18 cellular contexts compared by ENCODE assay signal in the genomic region with DNA sequence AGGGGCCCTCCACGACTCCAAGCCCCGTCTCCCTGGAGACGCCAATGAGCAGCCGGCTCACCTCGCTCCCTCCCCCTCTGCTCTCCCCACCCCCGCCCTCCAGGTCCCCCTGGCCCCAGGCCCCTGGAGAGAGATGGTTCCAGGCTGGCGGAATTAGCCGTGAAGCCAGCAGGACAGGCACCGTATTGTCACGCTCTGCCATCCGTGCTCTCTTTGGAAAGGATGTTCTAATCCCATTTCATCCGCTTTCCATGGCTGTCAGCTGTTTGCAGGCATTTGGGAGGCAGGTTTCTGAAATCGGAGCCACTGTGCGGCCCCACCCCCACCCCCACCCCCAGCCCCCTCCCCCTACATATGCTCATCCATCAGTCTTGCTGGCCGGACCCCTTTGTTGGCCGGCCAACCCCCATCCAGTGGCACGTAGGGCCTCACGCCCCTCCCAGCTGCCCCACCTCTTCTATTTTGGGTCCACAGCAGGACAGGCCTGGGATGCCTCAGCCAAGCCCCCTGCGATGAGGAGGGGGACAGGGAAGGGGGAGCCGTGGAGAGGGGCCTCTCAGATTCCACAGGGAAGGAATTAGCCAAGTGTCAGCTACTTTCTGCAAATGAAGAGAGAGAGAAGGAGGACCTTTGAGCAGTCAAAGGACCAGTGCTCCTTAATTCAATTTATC. TPM values are rescaled to one million over a fixed set of nuclear protein-coding genes. Genes with fewer than 3 reads are reported as not detected.
DNase-seq lines count a peak whose midpoint lies in the region; FAIRE-seq and TF ChIP-seq lines count a peak whose summit lies in the region.
"Had no signal": no experiment of that assay in that cellular context is flagged by ENCODE, and none has a peak within 500 bp of the region (broad histone marks: within the 10 kb centered on the region; RNA-seq: fewer than 3 reads in every experiment).

No MANE protein-coding gene starts in this region.

- H3K27me3 Mint-ChIP-seq in mesothelial cell of epicardium (ENCODE audit: low read depth): no peaks in the 10 kb centered on the region

- TF ChIP-seq POLR2A in H1 (IDR thresholded peaks at IDR 0.05; ENCODE audit: control extremely low read depth in 1 of 2, low read depth in 2 of 2, low read length in 2 of 2): no peak

- no peak overlapping the region; the same call in 1 of the 2 replicates for H3K18ac ChIP-seq in H1 (ENCODE audit: extremely low read depth, low read length)

- H3K79me1 ChIP-seq in H1 (ENCODE audit: low read depth, low read length): peaks cover 5% of the 10 kb centered on the region; the same call in 1 of the 2 replicates

- peak in 1 of 2 donors; percentile 83 for DNase-seq in cardiac muscle cell (ENCODE audit: low read depth in 1 of 2, low spot score in 1 of 2)
- no peak for DNase-seq in cardiac septum (ENCODE audit: low spot score)
- DNase-seq in H1 (ENCODE audit: low read depth in 1 of 2, low spot score in 2 of 2): peak; percentile 62 to 78
- no peak for DNase-seq in mesothelial cell of epicardium (ENCODE audit: low spot score in 2 of 2, unreplicated experiment in 2 of 2)
- DNase-seq in activated CD4-positive, alpha-beta T cell treated with anti-CD3 and anti-CD28 coated beads, Interleukin-2, amount 50 U/mL, for 1 hour: no peak
- DNase-seq in activated gamma-delta T cell (lab: John Stamatoyannopoulos, UW): no peak
- DNase-seq in UCSD-AML1 (lab: John Stamatoyannopoulos, UW; ENCODE audit: unreplicated experiment): no peak
- DNase-seq in NCI-H2081 treated with DMSO at 0.1 percent for 48 hours (lab: John Stamatoyannopoulos, UW): no peak
- DNase-seq: activated naive CD4-positive, alpha-beta T cell; brain microvascular endothelial cell; CD4-positive, CD25-positive, alpha-beta regulatory T cell; NCI-H526 treated with DMSO at 0.1 percent for 48 hours had no signal

- no peak overlapping the region for H3K9ac ChIP-seq in H1 (replicated peaks in 1 of 4; ENCODE audit: extremely low read depth in 1 of 4, low read depth in 3 of 4, low read length in 3 of 4)

- H3K9me3 Mint-ChIP-seq in mesothelial cell of epicardium: no peaks in the 10 kb centered on the region

- H2AK5ac ChIP-seq in H1 (ENCODE audit: low read depth, low read length): no peak overlapping the region

- POLR2A ChIA-PET in H1 (lab: Charles Lee; ENCODE audit: partially characterized antibody): interaction anchor here (0.6 to 2.1 kb wide), 8 partner anchors 10 to 68 kb away, joined by 3 to 7 read pairs (median 3); a partner anchor contains a TSS

- peaks cover 87% of the 10 kb centered on the region for H3K4me1 ChIP-seq in cardiac muscle cell (ENCODE audit: low read depth)
- H3K4me1 ChIP-seq in H1 (replicated peaks in 1 of 4; ENCODE audit: control insufficient read depth in 3 of 4, insufficient read depth in 4 of 4, low read length in 3 of 4): peaks cover 24 to 65% (median 40%) of the 10 kb centered on the region in 4 experiments
- H3K4me1 ChIP-seq: gastroesophageal sphincter had no signal

- H2BK120ac ChIP-seq in H1 (replicated peaks; ENCODE audit: low read depth, low read length): peak overlapping the region; percentile 75

- H2BK15ac ChIP-seq in H1 (ENCODE audit: low read length): no peak overlapping the region

- no peak overlapping the region for H3K4ac ChIP-seq in H1 (replicated peaks; ENCODE audit: insufficient read length, low read depth, low read length)

- peaks cover 55% of the 10 kb centered on the region for H3K4me1 Mint-ChIP-seq in mesothelial cell of epicardium
- H3K4me1 Mint-ChIP-seq: CD4-positive, CD25-positive, alpha-beta regulatory T cell had no signal

- peaks cover 4% of the 10 kb centered on the region; the same call in 1 of the 2 replicates for H3K23me2 ChIP-seq in H1 (ENCODE audit: low read depth, low read length)

- H2BK20ac ChIP-seq in H1 (ENCODE audit: low read length): peak overlapping the region; percentile 83; the same call in 1 of the 2 replicates

- H3K27ac Mint-ChIP-seq in mesothelial cell of epicardium: peak overlapping the region; percentile 96
- H3K27ac Mint-ChIP-seq: CD4-positive, CD25-positive, alpha-beta regulatory T cell had no signal

- no peak overlapping the region for H3K23ac ChIP-seq in H1 (ENCODE audit: insufficient read length)

- no peak overlapping the region for H2AFZ ChIP-seq in H1 (ENCODE audit: low read length)

- no peak overlapping the region for H4K8ac ChIP-seq in H1 (ENCODE audit: extremely low read depth, insufficient read depth, low read length)

- peak overlapping the region; percentile 93; the same call in 1 of the 2 replicates for H2BK12ac ChIP-seq in H1 (ENCODE audit: low read depth, low read length)

- H3K56ac ChIP-seq in H1 (replicated peaks; ENCODE audit: insufficient read length, low read depth, low read length): peak overlapping the region; percentile 43

- H3K27me3 ChIP-seq in cardiac muscle cell: no peaks in the 10 kb centered on the region
- H3K27me3 ChIP-seq in H1 (replicated peaks in 1 of 4; ENCODE audit: control insufficient read depth in 3 of 4, extremely low read depth in 1 of 4, insufficient read depth in 3 of 4, low read length in 3 of 4): no peaks in the 10 kb centered on the region; a peak in 1 of 7 replicates
- H3K27me3 ChIP-seq: brain microvascular endothelial cell had no signal

- H3K4me3 ChIP-seq in cardiac muscle cell (peak overlapping the region; percentile 16), H1 (ENCODE audit: extremely low read depth in 1 of 4, insufficient read depth in 2 of 4, low read depth in 3 of 4, low read length in 4 of 4) (peak overlapping the region in 3 of 4 experiments; percentile 1 to 48 (median 27); a peak in 4 of 8 replicates)
- H3K4me3 ChIP-seq: A549, gastroesophageal sphincter, GM12878 had no signal

- peak overlapping the region; percentile 27 for H4K91ac ChIP-seq in H1 (replicated peaks; ENCODE audit: insufficient read length, low read length)

- intact Hi-C loops in cardiac septum (cut with DNase I): no loop called here

- no peak overlapping the region for H3K14ac ChIP-seq in H1 (ENCODE audit: insufficient read length)

- FAIRE-seq in H1 (lab: Jason Lieb, UNC): no peak
- FAIRE-seq: A549, endometrium, GM12878 had no signal

- peaks cover 3 to 7% of the 10 kb centered on the region in 2 experiments; a peak in 2 of 4 replicates for H3K79me2 ChIP-seq in H1 (ENCODE audit: control insufficient read depth in 1 of 2, insufficient read depth in 2 of 2, low read length in 2 of 2)

- H3K27ac ChIP-seq in cardiac muscle cell (peak overlapping the region; percentile 99), H1 (ENCODE audit: low read depth, low read length) (peak overlapping the region; percentile 90; the same call in 1 of the 2 replicates)
- H3K27ac ChIP-seq: brain microvascular endothelial cell, gastroesophageal sphincter, HL-60 had no signal

- peak in 1 of 2 experiments; percentile 29; a peak in 1 of 3 replicates for TF ChIP-seq EP300 in H1 (IDR thresholded peaks at IDR 0.05; ENCODE audit: borderline replicate concordance in 1 of 2, low read depth in 2 of 2, low read length in 2 of 2)

- peaks cover 2% of the 10 kb centered on the region for H3K36me3 Mint-ChIP-seq in mesothelial cell of epicardium
- H3K36me3 Mint-ChIP-seq: CD4-positive, CD25-positive, alpha-beta regulatory T cell had no signal

- WGBS in H1 (ENCODE audit: extremely low coverage in 1 of 2, insufficient coverage in 1 of 2, insufficient read length in 1 of 2, insufficient replicate concordance in 2 of 2, low coverage in 1 of 2, low lambda C conversion rate in 2 of 2, missing lambda C conversion rate in 1 of 2), 2 experiments: 2% methylated on average over 11 of the region's 20 CpGs; no CpG with 5 or more reads in 1 of the 2 experiments

- H3K9me3 ChIP-seq in cardiac muscle cell (ENCODE audit: low read depth) (no peaks in the 10 kb centered on the region), H1 (ENCODE audit: insufficient read depth in 2 of 2, low read depth in 1 of 2, low read length in 1 of 2) (no peaks in the 10 kb centered on the region)
- H3K9me3 ChIP-seq: A549, gastroesophageal sphincter had no signal

- peak overlapping the region; percentile 76 for H4K5ac ChIP-seq in H1 (ENCODE audit: insufficient read length, low read depth, low read length)

- CTCF ChIA-PET in H1 (lab: Charles Lee; ENCODE audit: partially characterized antibody): interaction anchor here (0.7 to 1.9 kb wide), 7 partner anchors 27 to 386 kb away, joined by 3 to 8 read pairs (median 4); no protein-coding TSS in a partner anchor

- peak overlapping the region; percentile 66 to 81 for H3K4me2 ChIP-seq in H1 (ENCODE audit: insufficient read depth in 1 of 2, low read depth in 2 of 2, low read length in 2 of 2)
- H3K4me2 ChIP-seq: A549 had no signal

- no peaks in the 10 kb centered on the region for H4K20me1 ChIP-seq in H1 (replicated peaks in 1 of 2; ENCODE audit: control insufficient read depth in 1 of 2, insufficient read depth in 2 of 2, low read length in 2 of 2)

- peak overlapping the region; percentile 0 for H3K4me3 Mint-ChIP-seq in mesothelial cell of epicardium
- H3K4me3 Mint-ChIP-seq: CD4-positive, CD25-positive, alpha-beta regulatory T cell had no signal

- TF ChIP-seq RAD21 in H1 (IDR thresholded peaks at IDR 0.05 in 1 of 2, conservative IDR thresholded peaks at IDR 0.05 in 1 of 2; ENCODE audit: low read depth in 2 of 2, low read length in 2 of 2): no peak

- H3K36me3 ChIP-seq in cardiac muscle cell (no peaks in the 10 kb centered on the region), H1 (ENCODE audit: control insufficient read depth in 2 of 4, insufficient read depth in 4 of 4, low read length in 3 of 4) (no peaks in the 10 kb centered on the region; a peak in 2 of 8 replicates)
- H3K36me3 ChIP-seq: brain microvascular endothelial cell, gastroesophageal sphincter had no signal

- TF ChIP-seq CTCF in cardiac muscle cell (IDR thresholded peaks at IDR 0.05; ENCODE audit: low read depth, low read length) (no peak), H1 (IDR thresholded peaks at IDR 0.05; ENCODE audit: control extremely low read depth in 1 of 3, insufficient read depth in 1 of 3, low read depth in 1 of 3, low read length in 3 of 3) (no peak), mesothelial cell of epicardium (IDR thresholded peaks at IDR 0.05; ENCODE audit: unreplicated experiment) (no peak)

- H2BK5ac ChIP-seq in H1 (ENCODE audit: low read depth, low read length): peak overlapping the region; percentile 96; the same call in 1 of the 2 replicates

TF ChIP-seq in H1, 55 proteins besides CTCF, POLR2A, EP300 and RAD21 (continues in another document):
- no peak for TF ChIP-seq CBX8 (IDR thresholded peaks at IDR 0.05; ENCODE audit: borderline replicate concordance, low read depth, low read length)

RNA-seq across cellular contexts. Expression of a gene that starts 30.8 kb away (rescaled TPM):
- total RNA-seq in cardiac muscle cell: 36.8 and 46.8 TPM in 2 replicates
- 11.8 and 14.2 TPM in 2 replicates for polyA plus RNA-seq in cardiac muscle cell
- 3.0 TPM for total RNA-seq in cardiac septum
- 3.6 and 3.9 TPM in 2 replicates for total RNA-seq in H1 (2021; fragmentation: NEBNext Ultra II Directional; extraction: Animal tissue kit (Norgen Biotek cat#: 25700))
- polyA plus RNA-seq in H1 (2011; rRNA removed): 4.1 and 5.9 TPM in 2 replicates
- polyA plus RNA-seq in H1 (2011; cell fraction: cytosol; rRNA removed): 2.3 TPM
- 7.3 TPM for polyA plus RNA-seq in H1 (2011; cell fraction: nucleus; rRNA removed)
- 5.5 to 10.2 TPM (median 7.5 TPM) in 4 replicates for polyA plus RNA-seq in H1 (2012, experiment 1 of 2)
- polyA plus RNA-seq in H1 (2012, experiment 2 of 2): 3.6 TPM
- 2.6 TPM for polyA plus RNA-seq in H1 (2013, experiment 1 of 2)
- 2.0 TPM for polyA plus RNA-seq in H1 (2013, experiment 2 of 2)
- 6.8 and 8.4 TPM in 2 replicates for polyA minus RNA-seq in H1 (2011; rRNA and poly(A)+ RNA removed)
- 10.9 TPM for polyA minus RNA-seq in H1 (2011; cell fraction: cytosol; rRNA and poly(A)+ RNA removed)
- 13.8 TPM for polyA minus RNA-seq in H1 (2011; cell fraction: nucleus; rRNA and poly(A)+ RNA removed)
- total RNA-seq in mesothelial cell of epicardium: 29.7 to 33.2 TPM (median 31.8 TPM) in 3 replicates
- total RNA-seq: LHCN-M2 had no signal

Comparison
In these comparisons a context has a peak if more than half of its experiments do, and no peak if none do; other contexts are left out.
1. DNase-seq: peak in H1 (2 of 2); none in cardiac septum (single experiment), mesothelial cell of epicardium (0 of 2), activated CD4-positive, alpha-beta T cell treated with anti-CD3 and anti-CD28 coated beads, Interleukin-2, amount 50 U/mL, for 1 hour (single experiment), activated gamma-delta T cell (single experiment), UCSD-AML1 (single experiment) and NCI-H2081 treated with DMSO at 0.1 percent for 48 hours (single experiment).